ENCODE assay signal across 23 cellular contexts in genomic region chr3:59752925-59753324, GRCh38.
A peak's percentile ranks its signal among the peaks of the same experiment; 100 is the strongest.
DNase-seq lines count a peak whose midpoint lies in the region; ATAC-seq lines count a peak whose summit lies in the region.
"Had no signal": no experiment of that assay in that cellular context is flagged by ENCODE, and none has a peak within 500 bp of the region (broad histone marks: within the 10 kb centered on the region; RNA-seq: fewer than 3 reads in every experiment).

No MANE protein-coding gene starts in this region.

- CTCF ChIA-PET in activated naive CD4-positive, alpha-beta T cell treated with anti-CD3 and anti-CD28 coated beads, Interleukin-2, amount 10 ng/mL, durations not matched to agents 7 days and 5 days (lab: Charles Lee): no interaction called here

- H3K9me3 ChIP-seq in KOPT-K1 (ENCODE audit: insufficient read depth, low read length, poor library complexity, severe bottlenecking): peaks cover 5% of the 10 kb centered on the region
- H3K9me3 ChIP-seq: BE2C had no signal

- no peak for DNase-seq in activated naive CD4-positive, alpha-beta T cell treated with anti-CD3 and anti-CD28 coated beads, Interleukin-2, amount 10 ng/mL, durations not matched to agents 7 days and 5 days
- DNase-seq in activated naive CD4-positive, alpha-beta T cell treated with anti-CD3 and anti-CD28 coated beads, Interleukin-2, amount 50 U/mL, for 16 hours: no peak
- no peak for DNase-seq in activated T-helper 1 cell treated with anti-CD3 and anti-CD28 coated beads, Interleukin-12 subunit alpha, Interleukin-12 subunit beta, Interleukin-2, Interleukin-4 antibody, amounts not matched to agents 30 ng/mL and 10 ng/mL and 1 ng/mL, durations not matched to agents 14 hours and 24 hours and 36 hours (ENCODE audit: low spot score)
- DNase-seq in stimulated activated naive CD8-positive, alpha-beta T cell treated with anti-CD3 and anti-CD28 coated beads, Interleukin-15, amount 100 ng/mL, for 72 hours: no peak
- DNase-seq in DMS 273 treated with DMSO at 0.1 percent for 48 hours (lab: John Stamatoyannopoulos, UW): no peak
- DNase-seq: BE2C, DMS79 treated with DMSO at 0.1 percent for 48 hours, GM23248, H9, HFFc6, NCI-H1092 treated with DMSO at 0.1 percent for 48 hours, NCI-H1436 treated with DMSO at 0.1 percent for 48 hours, NCI-H2029, NCI-H2227 treated with DMSO at 0.1 percent for 48 hours, NCI-H510A treated with DMSO at 0.1 percent for 48 hours, NCI-H748 treated with DMSO at 0.1 percent for 48 hours, PC-9, RPMI8226, SHP77 treated with DMSO at 0.1 percent for 48 hours had no signal

- H3K36me3 ChIP-seq in KOPT-K1 (ENCODE audit: insufficient read depth, low read length): peaks cover 18% of the 10 kb centered on the region
- H3K36me3 ChIP-seq: BE2C had no signal

- H3K36me3 Mint-ChIP-seq in activated naive CD4-positive, alpha-beta T cell treated with anti-CD3 and anti-CD28 coated beads, Interleukin-2, amount 10 ng/mL, durations not matched to agents 7 days and 5 days: peaks cover 64% of the 10 kb centered on the region
- peaks cover 27% of the 10 kb centered on the region for H3K36me3 Mint-ChIP-seq in activated T-helper 1 cell treated with anti-CD3 and anti-CD28 coated beads, Interleukin-12 subunit alpha, Interleukin-12 subunit beta, Interleukin-2, Interleukin-4 antibody, amounts not matched to agents 30 ng/mL and 10 ng/mL and 1 ng/mL, durations not matched to agents 14 hours and 24 hours and 36 hours (ENCODE audit: low read depth)

- peak overlapping the region; percentile 58 for H3K27ac ChIP-seq in KOPT-K1 (ENCODE audit: low read depth, low read length, poor library complexity, severe bottlenecking)
- H3K27ac ChIP-seq: GM23248, PC-9, SK-N-MC had no signal

- peak overlapping the region; percentile 0 for H3K27ac Mint-ChIP-seq in activated naive CD4-positive, alpha-beta T cell treated with anti-CD3 and anti-CD28 coated beads, Interleukin-2, amount 10 ng/mL, durations not matched to agents 7 days and 5 days
- H3K27ac Mint-ChIP-seq in activated T-helper 1 cell treated with anti-CD3 and anti-CD28 coated beads, Interleukin-12 subunit alpha, Interleukin-12 subunit beta, Interleukin-2, Interleukin-4 antibody, amounts not matched to agents 30 ng/mL and 10 ng/mL and 1 ng/mL, durations not matched to agents 14 hours and 24 hours and 36 hours: peak overlapping the region; percentile 2
- H3K27ac Mint-ChIP-seq in stimulated activated naive CD8-positive, alpha-beta T cell treated with anti-CD3 and anti-CD28 coated beads, Interleukin-15, amount 100 ng/mL, for 72 hours: no peak overlapping the region
- H3K27ac Mint-ChIP-seq: H9, HFFc6 had no signal

- peaks cover 63% of the 10 kb centered on the region for H3K4me1 Mint-ChIP-seq in activated naive CD4-positive, alpha-beta T cell treated with anti-CD3 and anti-CD28 coated beads, Interleukin-2, amount 10 ng/mL, durations not matched to agents 7 days and 5 days
- peaks cover 75% of the 10 kb centered on the region for H3K4me1 Mint-ChIP-seq in activated T-helper 1 cell treated with anti-CD3 and anti-CD28 coated beads, Interleukin-12 subunit alpha, Interleukin-12 subunit beta, Interleukin-2, Interleukin-4 antibody, amounts not matched to agents 30 ng/mL and 10 ng/mL and 1 ng/mL, durations not matched to agents 14 hours and 24 hours and 36 hours (ENCODE audit: low read depth)
- H3K4me1 Mint-ChIP-seq in stimulated activated naive CD8-positive, alpha-beta T cell treated with anti-CD3 and anti-CD28 coated beads, Interleukin-15, amount 100 ng/mL, for 72 hours: peaks cover 44% of the 10 kb centered on the region

- ATAC-seq in stimulated activated naive CD8-positive, alpha-beta T cell treated with anti-CD3 and anti-CD28 coated beads, Interleukin-15, amount 100 ng/mL, for 72 hours: peak; percentile 86
- no peak for ATAC-seq in HG02759 (IDR thresholded peaks at IDR 0.05; ENCODE audit: unreplicated experiment)
- ATAC-seq: K562 had no signal

- no peak overlapping the region for H3K4me3 Mint-ChIP-seq in activated naive CD4-positive, alpha-beta T cell treated with anti-CD3 and anti-CD28 coated beads, Interleukin-2, amount 10 ng/mL, durations not matched to agents 7 days and 5 days
- H3K4me3 Mint-ChIP-seq in activated T-helper 1 cell treated with anti-CD3 and anti-CD28 coated beads, Interleukin-12 subunit alpha, Interleukin-12 subunit beta, Interleukin-2, Interleukin-4 antibody, amounts not matched to agents 30 ng/mL and 10 ng/mL and 1 ng/mL, durations not matched to agents 14 hours and 24 hours and 36 hours: no peak overlapping the region
- H3K4me3 Mint-ChIP-seq in stimulated activated naive CD8-positive, alpha-beta T cell treated with anti-CD3 and anti-CD28 coated beads, Interleukin-15, amount 100 ng/mL, for 72 hours: no peak overlapping the region
- H3K4me3 Mint-ChIP-seq: H9, HFFc6 had no signal

- H3K9me3 Mint-ChIP-seq in activated naive CD4-positive, alpha-beta T cell treated with anti-CD3 and anti-CD28 coated beads, Interleukin-2, amount 10 ng/mL, durations not matched to agents 7 days and 5 days: peaks cover 2% of the 10 kb centered on the region
- H3K9me3 Mint-ChIP-seq in activated T-helper 1 cell treated with anti-CD3 and anti-CD28 coated beads, Interleukin-12 subunit alpha, Interleukin-12 subunit beta, Interleukin-2, Interleukin-4 antibody, amounts not matched to agents 30 ng/mL and 10 ng/mL and 1 ng/mL, durations not matched to agents 14 hours and 24 hours and 36 hours: peaks cover 9% of the 10 kb centered on the region
- H3K9me3 Mint-ChIP-seq in stimulated activated naive CD8-positive, alpha-beta T cell treated with anti-CD3 and anti-CD28 coated beads, Interleukin-15, amount 100 ng/mL, for 72 hours: peaks cover 5 to 7% of the 10 kb centered on the region in 2 donors
- H3K9me3 Mint-ChIP-seq: H9, HFFc6 had no signal

- H3K27me3 Mint-ChIP-seq in activated naive CD4-positive, alpha-beta T cell treated with anti-CD3 and anti-CD28 coated beads, Interleukin-2, amount 10 ng/mL, durations not matched to agents 7 days and 5 days: no peaks in the 10 kb centered on the region
- H3K27me3 Mint-ChIP-seq in activated T-helper 1 cell treated with anti-CD3 and anti-CD28 coated beads, Interleukin-12 subunit alpha, Interleukin-12 subunit beta, Interleukin-2, Interleukin-4 antibody, amounts not matched to agents 30 ng/mL and 10 ng/mL and 1 ng/mL, durations not matched to agents 14 hours and 24 hours and 36 hours (ENCODE audit: insufficient read depth): no peaks in the 10 kb centered on the region
- H3K27me3 Mint-ChIP-seq in stimulated activated naive CD8-positive, alpha-beta T cell treated with anti-CD3 and anti-CD28 coated beads, Interleukin-15, amount 100 ng/mL, for 72 hours: peaks cover 17% of the 10 kb centered on the region

- intact Hi-C loops in activated T-helper 1 cell treated with anti-CD3 and anti-CD28 coated beads, Interleukin-12 subunit alpha, Interleukin-12 subunit beta, Interleukin-2, Interleukin-4 antibody, amounts not matched to agents 30 ng/mL and 10 ng/mL and 1 ng/mL, durations not matched to agents 14 hours and 24 hours and 36 hours (cut with micrococcal nuclease): loop anchor here (10.0 kb wide), 3 partner anchors 298 to 518 kb away; no protein-coding TSS in a partner anchor

Comparison
In these comparisons a context has a peak if more than half of its experiments do, and no peak if none do; other contexts are left out.
1. H3K27ac Mint-ChIP-seq: peak in activated naive CD4-positive, alpha-beta T cell treated with anti-CD3 and anti-CD28 coated beads, Interleukin-2, amount 10 ng/mL, durations not matched to agents 7 days and 5 days (single experiment) and activated T-helper 1 cell treated with anti-CD3 and anti-CD28 coated beads, Interleukin-12 subunit alpha, Interleukin-12 subunit beta, Interleukin-2, Interleukin-4 antibody, amounts not matched to agents 30 ng/mL and 10 ng/mL and 1 ng/mL, durations not matched to agents 14 hours and 24 hours and 36 hours (single experiment); none in stimulated activated naive CD8-positive, alpha-beta T cell treated with anti-CD3 and anti-CD28 coated beads, Interleukin-15, amount 100 ng/mL, for 72 hours (0 of 2).